15 cellular contexts compared by ENCODE assay signal in the genomic region with DNA sequence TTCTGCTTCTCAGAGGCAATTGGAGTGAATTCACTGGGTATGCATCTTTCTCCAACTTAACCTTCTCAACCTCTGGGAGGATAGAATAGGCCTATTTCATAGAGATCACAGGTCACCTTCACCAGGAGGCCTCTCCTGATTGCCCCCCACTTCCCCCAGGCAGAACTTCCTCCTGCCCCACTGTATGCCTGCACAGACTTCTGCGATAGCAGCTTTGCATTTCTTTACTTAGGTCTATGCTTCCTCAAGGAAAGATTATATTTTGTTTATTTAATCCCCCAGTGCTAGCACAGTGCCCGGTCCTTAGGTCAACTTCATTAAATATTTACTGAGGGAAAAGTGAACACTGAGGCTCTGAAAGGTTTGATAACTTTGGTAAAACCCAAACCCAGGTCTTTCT.
"Had no signal": no experiment of that assay in that cellular context is flagged by ENCODE, and none has a peak within 500 bp of the region (broad histone marks: within the 10 kb centered on the region; RNA-seq: fewer than 3 reads in every experiment).

No MANE protein-coding gene starts in this region.

- H3K9me3 Mint-ChIP-seq: activated CD4-positive, alpha-beta T cell treated with anti-CD3 and anti-CD28 coated beads, Interleukin-2, amount 10 ng/mL, durations not matched to agents 24 days and 14 days; activated naive CD4-positive, alpha-beta T cell treated with anti-CD3 and anti-CD28 coated beads, Interleukin-2, amount 10 ng/mL, durations not matched to agents 7 days and 5 days; activated T-helper 2 cell treated with anti-CD3 and anti-CD28 coated beads, Interferon-gamma antibody, Interleukin-2, Interleukin-4, amounts not matched to agents 10 μg/mL and 5 μg/mL and 100 μg/mL, durations not matched to agents 14 hours and 24 hours and 36 hours; central memory CD8-positive, alpha-beta T cell; dendritic cell treated with granulocyte-macrophage colony-stimulating factor and Interleukin-4, amounts not matched to agents 40 ng/mL and 50 ng/mL, for 4 days; endodermal cell; naive thymus-derived CD8-positive, alpha-beta T cell; stimulated activated naive B cell treated with anti-CD40 and anti-IgM and Interleukin-4, amounts not matched to agents 10 μg/mL and 1 μg/mL and 100 μg/mL, for 72 hours had no signal

- H3K27ac Mint-ChIP-seq: activated CD4-positive, alpha-beta T cell treated with anti-CD3 and anti-CD28 coated beads, Interleukin-2, amount 10 ng/mL, durations not matched to agents 24 days and 14 days; activated naive CD4-positive, alpha-beta T cell treated with anti-CD3 and anti-CD28 coated beads, Interleukin-2, amount 10 ng/mL, durations not matched to agents 7 days and 5 days; endodermal cell; stimulated activated naive B cell treated with anti-CD40 and anti-IgM and Interleukin-4, amounts not matched to agents 10 μg/mL and 1 μg/mL and 100 μg/mL, for 72 hours had no signal

- H3K9me3 ChIP-seq: body of pancreas, right atrium auricular region, suprapubic skin had no signal

- H3K4me3 Mint-ChIP-seq: activated CD4-positive, alpha-beta T cell treated with anti-CD3 and anti-CD28 coated beads, Interleukin-2, amount 10 ng/mL, durations not matched to agents 24 days and 14 days; activated naive CD4-positive, alpha-beta T cell treated with anti-CD3 and anti-CD28 coated beads, Interleukin-2, amount 10 ng/mL, durations not matched to agents 7 days and 5 days; central memory CD8-positive, alpha-beta T cell; dendritic cell treated with granulocyte-macrophage colony-stimulating factor and Interleukin-4, amounts not matched to agents 40 ng/mL and 50 ng/mL, for 4 days; endodermal cell; naive thymus-derived CD8-positive, alpha-beta T cell; stimulated activated naive B cell treated with anti-CD40 and anti-IgM and Interleukin-4, amounts not matched to agents 10 μg/mL and 1 μg/mL and 100 μg/mL, for 72 hours had no signal

- ATAC-seq: body of pancreas; naive thymus-derived CD8-positive, alpha-beta T cell; stimulated activated naive B cell treated with anti-CD40 and anti-IgM and Interleukin-4, amounts not matched to agents 10 μg/mL and 1 μg/mL and 100 μg/mL, for 72 hours had no signal

- DNase-seq: activated CD4-positive, alpha-beta T cell treated with anti-CD3 and anti-CD28 coated beads, Interleukin-2, amount 10 ng/mL, durations not matched to agents 24 days and 14 days; activated naive CD4-positive, alpha-beta T cell treated with anti-CD3 and anti-CD28 coated beads, Interleukin-2, amount 10 ng/mL, durations not matched to agents 7 days and 5 days; body of pancreas; erythroblast; hypothalamus; naive thymus-derived CD8-positive, alpha-beta T cell; small intestine; stimulated activated naive B cell treated with anti-CD40 and anti-IgM and Interleukin-4, amounts not matched to agents 10 μg/mL and 1 μg/mL and 100 μg/mL, for 72 hours had no signal

- H3K36me3 Mint-ChIP-seq: activated naive CD4-positive, alpha-beta T cell treated with anti-CD3 and anti-CD28 coated beads, Interleukin-2, amount 10 ng/mL, durations not matched to agents 7 days and 5 days had no signal

- H3K27me3 ChIP-seq: body of pancreas, right atrium auricular region, suprapubic skin had no signal

- H3K27ac ChIP-seq: right atrium auricular region, suprapubic skin had no signal

- H3K4me3 ChIP-seq: body of pancreas, lung, right atrium auricular region, suprapubic skin had no signal

- H3K27me3 Mint-ChIP-seq: activated CD4-positive, alpha-beta T cell treated with anti-CD3 and anti-CD28 coated beads, Interleukin-2, amount 10 ng/mL, durations not matched to agents 24 days and 14 days; activated naive CD4-positive, alpha-beta T cell treated with anti-CD3 and anti-CD28 coated beads, Interleukin-2, amount 10 ng/mL, durations not matched to agents 7 days and 5 days; central memory CD8-positive, alpha-beta T cell; dendritic cell treated with granulocyte-macrophage colony-stimulating factor and Interleukin-4, amounts not matched to agents 40 ng/mL and 50 ng/mL, for 4 days; naive thymus-derived CD8-positive, alpha-beta T cell; stimulated activated naive B cell treated with anti-CD40 and anti-IgM and Interleukin-4, amounts not matched to agents 10 μg/mL and 1 μg/mL and 100 μg/mL, for 72 hours had no signal
